20 cellular contexts compared by ENCODE assay signal in genomic region chr20:8870652-8871051, GRCh38.
A peak's percentile ranks its signal among the peaks of the same experiment; 100 is the strongest.
DNase-seq lines count a peak whose midpoint lies in the region; FAIRE-seq and TF ChIP-seq lines count a peak whose summit lies in the region.
"Had no signal": no experiment of that assay in that cellular context is flagged by ENCODE, and none has a peak within 500 bp of the region (broad histone marks: within the 10 kb centered on the region; RNA-seq: fewer than 3 reads in every experiment).

No MANE protein-coding gene starts in this region.

- H2BK5ac ChIP-seq in mesenchymal stem cell (ENCODE audit: low read depth, low read length, poor library complexity, severe bottlenecking): no peak overlapping the region

- H3K4me2 ChIP-seq in mesenchymal stem cell (ENCODE audit: low read length, poor library complexity, severe bottlenecking): no peak overlapping the region
- H3K4me2 ChIP-seq: GM23338 had no signal

- H3K9ac ChIP-seq in mesenchymal stem cell (ENCODE audit: low read length): no peak overlapping the region

- H3K4me1 ChIP-seq in mesenchymal stem cell (ENCODE audit: control insufficient read depth, insufficient read depth, low read depth, low read length) (no peaks in the 10 kb centered on the region), ovary (ENCODE audit: insufficient read depth) (peaks cover 2% of the 10 kb centered on the region)

- no peak overlapping the region for H3K23ac ChIP-seq in mesenchymal stem cell (ENCODE audit: low read length in 2 of 2)

- 100% methylated on average over 1 of the region's 1 CpG for WGBS in mesenchymal stem cell
- 86 to 95% (median 95%) methylated on average over 1 of the region's 1 CpG for WGBS in ovary, 3 donors

- no peak for TF ChIP-seq EP300 in ovary (IDR thresholded peaks at IDR 0.05)

- H2BK15ac ChIP-seq in mesenchymal stem cell (ENCODE audit: low read depth, poor library complexity, severe bottlenecking): no peak overlapping the region

- no peak overlapping the region for H2BK12ac ChIP-seq in mesenchymal stem cell (ENCODE audit: low read length in 2 of 2)

- H2BK120ac ChIP-seq in mesenchymal stem cell (ENCODE audit: low read depth, low read length): no peak overlapping the region

- no peak overlapping the region for H2AFZ ChIP-seq in mesenchymal stem cell (ENCODE audit: low read depth, low read length)
- H2AFZ ChIP-seq: GM23338 had no signal

- no peak overlapping the region for H4K8ac ChIP-seq in mesenchymal stem cell (ENCODE audit: low read length)

- TF ChIP-seq POLR2A in ovary (IDR thresholded peaks at IDR 0.05) (no peak), GM12891 (IDR thresholded peaks at IDR 0.05; ENCODE audit: low read depth, low read length) (no peak)

- no peak overlapping the region for H3K18ac ChIP-seq in mesenchymal stem cell (ENCODE audit: low read depth in 1 of 2, low read length in 2 of 2)

- no peak overlapping the region for H3K14ac ChIP-seq in mesenchymal stem cell (ENCODE audit: low read length in 2 of 2)

- peak; percentile 71 for FAIRE-seq in RCC 7860 (lab: Jason Lieb, UNC)
- FAIRE-seq in GM12891 (lab: Jason Lieb, UNC): no peak
- FAIRE-seq: GM12878, GM18507 had no signal

- H3K4ac ChIP-seq in mesenchymal stem cell (ENCODE audit: low read depth in 1 of 2, low read length in 2 of 2): no peak overlapping the region

- H4K91ac ChIP-seq in mesenchymal stem cell (ENCODE audit: low read length): no peak overlapping the region

- H3K27ac ChIP-seq in mesenchymal stem cell (ENCODE audit: low read length, poor library complexity, severe bottlenecking) (peak overlapping the region; percentile 61), ovary (no peak overlapping the region)

- no peak overlapping the region for H2AK5ac ChIP-seq in mesenchymal stem cell (ENCODE audit: low read length, severe bottlenecking)

- H3K27me3 ChIP-seq in mesenchymal stem cell (ENCODE audit: control insufficient read depth in 1 of 2, insufficient read depth in 1 of 2, low read length in 2 of 2): no peaks in the 10 kb centered on the region
- H3K27me3 ChIP-seq in ovary: no peaks in the 10 kb centered on the region

- no peaks in the 10 kb centered on the region for H3K79me1 ChIP-seq in mesenchymal stem cell (replicated peaks; ENCODE audit: low read length, poor library complexity, severe bottlenecking)

- peak; percentile 12 to 37 for DNase-seq in NCI-H526 (lab: John Stamatoyannopoulos, UW)
- no peak for DNase-seq in NCI-H526 treated with DMSO at 0.1 percent for 48 hours (lab: John Stamatoyannopoulos, UW)
- peak; percentile 63 for DNase-seq in RCC 7860 (ENCODE audit: low spot score)
- DNase-seq in mesenchymal stem cell: no peak
- no peak for DNase-seq in mesenteric fat pad (ENCODE audit: low spot score)
- no peak for DNase-seq in ovary
- DNase-seq in GM12891 (ENCODE audit: insufficient read length, low spot score): no peak
- DNase-seq: 8988T; C1 segment of cervical spinal cord; CD4-positive, alpha-beta memory T cell; COR-L47; DMS153; DMS79; EL; GDM1; H9; HFFc6 had no signal

- no peak overlapping the region for H3K4me3 ChIP-seq in mesenchymal stem cell (ENCODE audit: insufficient read depth in 1 of 2, low read depth in 1 of 2, low read length in 2 of 2)
- H3K4me3 ChIP-seq in ovary: no peak overlapping the region
- H3K4me3 ChIP-seq: GM12878, GM23338 had no signal

- TF ChIP-seq CTCF in ovary (IDR thresholded peaks at IDR 0.05): no peak

- H3K9me3 ChIP-seq in mesenchymal stem cell (ENCODE audit: control insufficient read depth, low read length) (no peaks in the 10 kb centered on the region), ovary (no peaks in the 10 kb centered on the region)

- intact Hi-C loops in ovary (cut with DNase I): no loop called here

- no peaks in the 10 kb centered on the region for H3K36me3 ChIP-seq in mesenchymal stem cell (ENCODE audit: control insufficient read depth in 1 of 2, insufficient read depth in 2 of 2, low read depth in 1 of 2, low read length in 2 of 2)
- H3K36me3 ChIP-seq in ovary: no peaks in the 10 kb centered on the region

TF ChIP-seq in GM12891, 5 proteins besides CTCF, POLR2A, EP300 and RAD21:
- TF ChIP-seq TAF1 (IDR thresholded peaks at IDR 0.05; ENCODE audit: low read depth, low read length) (no peak), SPI1 (IDR thresholded peaks at IDR 0.05; ENCODE audit: low read depth, low read length) (no peak), PAX5 (IDR thresholded peaks at IDR 0.05; ENCODE audit: insufficient read depth, low read length, severe bottlenecking) (no peak)

Comparison
In these comparisons a context has a peak if more than half of its experiments do, and no peak if none do; other contexts are left out.
1. DNase-seq: peak in NCI-H526 (2 of 2) and RCC 7860 (single experiment); none in NCI-H526 treated with DMSO at 0.1 percent for 48 hours (single experiment), mesenchymal stem cell (single experiment), mesenteric fat pad (single experiment), ovary (0 of 5) and GM12891 (single experiment).